In genomic region chr14:104791425-104791824, GRCh38 we compare ENCODE assay signal across 1 cellular context.
TF ChIP-seq lines count a peak whose summit lies in the region.

No MANE protein-coding gene starts in this region.

TF ChIP-seq in WTC11, 78 proteins besides CTCF, POLR2A, EP300 and RAD21 (continued from another document):
- TF ChIP-seq ARID4B (CRISPR knock-in tag; IDR thresholded peaks at IDR 0.05; ENCODE audit: borderline replicate concordance) (no peak), ZNF263 (CRISPR knock-in tag; IDR thresholded peaks at IDR 0.05; ENCODE audit: low read depth) (no peak), ZNF219 (CRISPR knock-in tag; IDR thresholded peaks at IDR 0.05; ENCODE audit: borderline replicate concordance) (no peak), E2F4 (CRISPR knock-in tag; IDR thresholded peaks at IDR 0.05; ENCODE audit: borderline replicate concordance, low read depth) (no peak), PREB (CRISPR knock-in tag; IDR thresholded peaks at IDR 0.05; ENCODE audit: borderline replicate concordance) (no peak), SMAD3 (CRISPR knock-in tag; IDR thresholded peaks at IDR 0.05; ENCODE audit: borderline replicate concordance) (no peak)
